ENCODE assay signal across 1 cellular context in the genomic region with DNA sequence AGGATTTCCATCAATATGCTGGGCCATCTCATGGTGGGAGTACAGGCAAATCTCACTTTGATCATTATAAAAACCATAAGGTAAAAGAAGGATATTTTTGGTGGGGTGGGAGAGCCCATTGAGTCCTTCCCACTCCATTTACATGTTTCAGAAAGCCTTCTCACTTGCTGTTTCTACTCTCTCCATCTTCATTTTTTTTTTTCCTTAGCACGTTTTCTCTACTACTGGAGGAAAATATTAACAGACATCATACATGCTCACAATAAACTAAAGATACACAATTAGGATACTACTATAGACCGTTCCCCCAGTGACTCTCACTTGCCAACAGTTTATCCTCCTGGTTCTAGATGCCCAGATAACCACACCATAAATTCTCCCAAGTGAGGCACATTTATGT.
TF ChIP-seq lines count a peak whose summit lies in the region.

No MANE protein-coding gene starts in this region.

TF ChIP-seq in GM12878, 131 proteins besides CTCF, POLR2A, EP300 and RAD21:
- TF ChIP-seq SMAD1 (IDR thresholded peaks at IDR 0.05; ENCODE audit: low read depth, partially characterized antibody), result no peak
- no peak for TF ChIP-seq PML (IDR thresholded peaks at IDR 0.05; ENCODE audit: low read length)
- TF ChIP-seq RELA (IDR thresholded peaks at IDR 0.05; ENCODE audit: borderline replicate concordance, partially characterized antibody), result no peak
- no peak for TF ChIP-seq HDAC2 (IDR thresholded peaks at IDR 0.05)
- TF ChIP-seq PAX8 (IDR thresholded peaks at IDR 0.05), result no peak
- no peak for TF ChIP-seq SUZ12 (IDR thresholded peaks at IDR 0.05; ENCODE audit: unreplicated experiment)
- no peak for TF ChIP-seq JUND (IDR thresholded peaks at IDR 0.05; ENCODE audit: low read depth, low read length)
- TF ChIP-seq HCFC1 (IDR thresholded peaks at IDR 0.05; ENCODE audit: low read length), result no peak
- TF ChIP-seq, protein P1, sequence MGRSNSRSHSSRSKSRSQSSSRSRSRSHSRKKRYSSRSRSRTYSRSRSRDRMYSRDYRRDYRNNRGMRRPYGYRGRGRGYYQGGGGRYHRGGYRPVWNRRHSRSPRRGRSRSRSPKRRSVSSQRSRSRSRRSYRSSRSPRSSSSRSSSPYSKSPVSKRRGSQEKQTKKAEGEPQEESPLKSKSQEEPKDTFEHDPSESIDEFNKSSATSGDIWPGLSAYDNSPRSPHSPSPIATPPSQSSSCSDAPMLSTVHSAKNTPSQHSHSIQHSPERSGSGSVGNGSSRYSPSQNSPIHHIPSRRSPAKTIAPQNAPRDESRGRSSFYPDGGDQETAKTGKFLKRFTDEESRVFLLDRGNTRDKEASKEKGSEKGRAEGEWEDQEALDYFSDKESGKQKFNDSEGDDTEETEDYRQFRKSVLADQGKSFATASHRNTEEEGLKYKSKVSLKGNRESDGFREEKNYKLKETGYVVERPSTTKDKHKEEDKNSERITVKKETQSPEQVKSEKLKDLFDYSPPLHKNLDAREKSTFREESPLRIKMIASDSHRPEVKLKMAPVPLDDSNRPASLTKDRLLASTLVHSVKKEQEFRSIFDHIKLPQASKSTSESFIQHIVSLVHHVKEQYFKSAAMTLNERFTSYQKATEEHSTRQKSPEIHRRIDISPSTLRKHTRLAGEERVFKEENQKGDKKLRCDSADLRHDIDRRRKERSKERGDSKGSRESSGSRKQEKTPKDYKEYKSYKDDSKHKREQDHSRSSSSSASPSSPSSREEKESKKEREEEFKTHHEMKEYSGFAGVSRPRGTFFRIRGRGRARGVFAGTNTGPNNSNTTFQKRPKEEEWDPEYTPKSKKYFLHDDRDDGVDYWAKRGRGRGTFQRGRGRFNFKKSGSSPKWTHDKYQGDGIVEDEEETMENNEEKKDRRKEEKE (IDR thresholded peaks at IDR 0.05), result no peak
- no peak for TF ChIP-seq HDGF (IDR thresholded peaks at IDR 0.05)
- TF ChIP-seq BACH1 (IDR thresholded peaks at IDR 0.05; ENCODE audit: borderline replicate concordance), result no peak
- TF ChIP-seq HDAC6 (IDR thresholded peaks at IDR 0.05; ENCODE audit: unreplicated experiment), result no peak
- TF ChIP-seq ETV6 (conservative IDR thresholded peaks at IDR 0.05 in 1 of 2, IDR thresholded peaks at IDR 0.05 in 1 of 2; ENCODE audit: borderline replicate concordance in 1 of 2, low read depth in 1 of 2), result no peak
- TF ChIP-seq YY1 (IDR thresholded peaks at IDR 0.05; ENCODE audit: low read depth, low read length), result no peak
- no peak for TF ChIP-seq ZNF687 (IDR thresholded peaks at IDR 0.05)
- TF ChIP-seq E4F1 (IDR thresholded peaks at IDR 0.05; ENCODE audit: borderline replicate concordance, partially characterized antibody), result no peak
- TF ChIP-seq ZBTB40 (IDR thresholded peaks at IDR 0.05; ENCODE audit: borderline replicate concordance), result no peak
- TF ChIP-seq ZNF217 (IDR thresholded peaks at IDR 0.05), result no peak
- TF ChIP-seq LARP7 (IDR thresholded peaks at IDR 0.05), result no peak
